Comparison of ENCODE assay signal across 19 cellular contexts in genomic region chrX:111914398-111915092, GRCh38. TPM values are rescaled to one million over a fixed set of nuclear protein-coding genes. Genes with fewer than 3 reads are reported as not detected.
DNase-seq lines count a peak whose midpoint lies in the region; ATAC-seq and TF ChIP-seq lines count a peak whose summit lies in the region.
"Had no signal": no experiment of that assay in that cellular context is flagged by ENCODE, and none has a peak within 500 bp of the region (broad histone marks: within the 10 kb centered on the region; RNA-seq: fewer than 3 reads in every experiment).

No MANE protein-coding gene starts in this region.

- H3K9me3 ChIP-seq in A673 (ENCODE audit: low read depth, low read length, poor library complexity, severe bottlenecking), result no peaks in the 10 kb centered on the region
- H3K9me3 ChIP-seq: gastroesophageal sphincter, neutrophil, SJSA1 had no signal

- peak; percentile 1 for DNase-seq in A673 (ENCODE audit: low spot score)
- DNase-seq in HL-60 (ENCODE audit: low read depth in 1 of 2, low spot score in 1 of 2), result peak; percentile 7 to 11
- DNase-seq in iPS-NIHi11 (ENCODE audit: low spot score), result peak; percentile 3
- no peak for DNase-seq in DMS114 treated with DMSO at 0.1 percent for 48 hours (lab: John Stamatoyannopoulos, UW; ENCODE audit: unreplicated experiment)
- DNase-seq: activated B cell treated with CpG ODN at 0.5 μM for 24 hours; activated T-cell treated with anti-CD3 and anti-CD28 coated beads, Interleukin-2, amount 50 U/mL, for 24 hours; aorta; dorsolateral prefrontal cortex; KG1 had no signal

- POLR2A ChIA-PET in A673 (lab: Charles Lee; ENCODE audit: low non-redundant PET), result no interaction called here

- BruUV-seq in A673 (replicated peaks; lab: Mats Ljungman, UMichigan), result no TSS peak

- H3K27me3 ChIP-seq in A673 (replicated peaks; ENCODE audit: insufficient read depth, low read depth, low read length, poor library complexity) (no peaks in the 10 kb centered on the region), HL-60 (ENCODE audit: insufficient read depth, poor library complexity, severe bottlenecking) (no peaks in the 10 kb centered on the region)
- H3K27me3 ChIP-seq: gastroesophageal sphincter, neutrophil, SJSA1 had no signal

- no peaks in the 10 kb centered on the region for H3K4me1 ChIP-seq in A673 (ENCODE audit: insufficient read depth, low read length, poor library complexity, severe bottlenecking)
- H3K4me1 ChIP-seq: gastroesophageal sphincter, SJSA1 had no signal

- H3K27ac ChIP-seq in A673 (ENCODE audit: low read depth, low read length, poor library complexity, severe bottlenecking) (no peak overlapping the region), HL-60 (replicated peaks) (no peak overlapping the region)
- H3K27ac ChIP-seq: dorsolateral prefrontal cortex, gastroesophageal sphincter, neutrophil, SJSA1 had no signal

- ATAC-seq in HG03565 (IDR thresholded peaks at IDR 0.05; ENCODE audit: unreplicated experiment) (no peak), esophagus mucosa (no peak), HG02610 (IDR thresholded peaks at IDR 0.05; ENCODE audit: unreplicated experiment) (no peak)
- ATAC-seq: gastroesophageal sphincter, left lobe of liver had no signal

- no peaks in the 10 kb centered on the region for H3K36me3 ChIP-seq in A673 (ENCODE audit: insufficient read depth, low read length, poor library complexity, severe bottlenecking)
- H3K36me3 ChIP-seq: gastroesophageal sphincter, neutrophil, SJSA1 had no signal

- H3K4me3 ChIP-seq in A673 (ENCODE audit: low read depth, low read length, poor library complexity, severe bottlenecking) (no peak overlapping the region), HL-60 (replicated peaks; ENCODE audit: insufficient read depth, low read length) (no peak overlapping the region)
- H3K4me3 ChIP-seq: dorsolateral prefrontal cortex, gastroesophageal sphincter, SJSA1 had no signal

- intact Hi-C loops in A673 (cut with micrococcal nuclease; ENCODE audit: unreplicated experiment), result no loop called here

- CTCF ChIA-PET in A673 (lab: Charles Lee), result no interaction called here

- TF ChIP-seq CTCF in A673 (conservative IDR thresholded peaks at IDR 0.05; ENCODE audit: low read depth, low read length), result no peak
- TF ChIP-seq CTCF in HL-60 (IDR thresholded peaks at IDR 0.05; ENCODE audit: insufficient read depth, low read length), result no peak

TF ChIP-seq in PFSK-1, 5 proteins besides CTCF, POLR2A, EP300 and RAD21:
- TF ChIP-seq FOXP2 (optimal IDR thresholded peaks at IDR 0.05; ENCODE audit: borderline replicate concordance, extremely low read depth, extremely low read length, insufficient read depth) (peak; percentile 50), REST (IDR thresholded peaks at IDR 0.05; ENCODE audit: insufficient read depth in 1 of 2, low read depth in 2 of 2, low read length in 2 of 2) (no peak)

RNA-seq across cellular contexts. Expression of gene TRPC5OS, which starts 38.6 kb away (rescaled TPM):
- total RNA-seq in A673 (2021) (not detected in 2 replicates), esophagus mucosa (not detected)
- polyA plus RNA-seq in PFSK-1 (2012; ENCODE audit: insufficient read length, low read depth), result not detected
- total RNA-seq: activated B cell treated with CpG ODN at 0.5 μM for 24 hours, aorta, gastroesophageal sphincter, left lobe of liver, SJSA1, ureter had no signal
- polyA plus RNA-seq: AG04450, aorta had no signal
